8 cellular contexts compared by ENCODE assay signal in the genomic region with DNA sequence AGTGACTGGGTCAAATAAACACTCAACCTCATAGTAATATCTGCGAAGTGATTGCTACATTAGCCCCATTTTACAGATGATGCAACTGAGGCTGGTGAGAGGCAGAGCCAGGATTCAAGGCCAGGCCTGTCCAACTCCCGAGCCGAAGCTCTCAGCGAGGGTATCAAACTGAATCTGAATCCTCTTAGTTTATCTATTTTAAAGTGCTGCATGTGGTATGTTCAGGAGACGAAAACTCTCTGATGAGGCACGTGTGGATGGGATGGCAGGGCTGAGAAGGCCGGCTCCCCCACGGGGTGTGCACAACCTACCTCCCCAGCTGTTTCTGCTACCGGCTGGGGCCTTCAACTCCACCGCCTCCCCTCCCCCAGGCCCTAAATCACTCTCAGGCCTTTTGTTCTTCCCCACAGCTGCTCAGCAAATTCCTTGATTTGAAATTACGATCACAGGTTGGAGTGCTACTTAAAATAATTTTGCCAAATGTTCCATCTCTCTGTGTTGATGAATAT.
DNase-seq lines count a peak whose midpoint lies in the region; ATAC-seq and TF ChIP-seq lines count a peak whose summit lies in the region.

No MANE protein-coding gene starts in this region.

- H3K36me3 Mint-ChIP-seq in activated CD4-positive, alpha-beta T cell treated with anti-CD3 and anti-CD28 coated beads for 36 hours (ENCODE audit: low read depth): no peaks in the 10 kb centered on the region
- no peaks in the 10 kb centered on the region for H3K36me3 Mint-ChIP-seq in glutamatergic neuron (ENCODE audit: unreplicated experiment)
- no peaks in the 10 kb centered on the region for H3K36me3 Mint-ChIP-seq in stimulated activated memory B cell treated with anti-CD40 and anti-IgM and Interleukin-4, amounts not matched to agents 10 μg/mL and 1 μg/mL and 100 μg/mL, for 72 hours
- no peaks in the 10 kb centered on the region for H3K36me3 Mint-ChIP-seq in CD4-positive, alpha-beta memory T cell

- peaks cover 79% of the 10 kb centered on the region for H3K4me1 ChIP-seq in Panc1 (ENCODE audit: control insufficient read depth, insufficient read depth, low read length)
- H3K4me1 ChIP-seq in A673 (ENCODE audit: insufficient read depth, low read length, poor library complexity, severe bottlenecking): peaks cover 5% of the 10 kb centered on the region
- peaks cover 53% of the 10 kb centered on the region for H3K4me1 ChIP-seq in CD4-positive, alpha-beta memory T cell (ENCODE audit: insufficient read depth, low read length)

- in situ Hi-C loops in Panc1 (cut with HindIII; ENCODE audit: low pct_unique_long_range_greater_than_20kb, low sequenced_read_pairs): loop anchor here (10.0 to 25.0 kb wide), 2 partner anchors 118 to 345 kb away; partner anchors contain the start of gene IRF2BP2

- peaks cover 79% of the 10 kb centered on the region for H3K4me1 Mint-ChIP-seq in activated CD4-positive, alpha-beta T cell treated with anti-CD3 and anti-CD28 coated beads for 36 hours
- peaks cover 43% of the 10 kb centered on the region for H3K4me1 Mint-ChIP-seq in glutamatergic neuron (ENCODE audit: low read depth, unreplicated experiment)
- peaks cover 68% of the 10 kb centered on the region for H3K4me1 Mint-ChIP-seq in stimulated activated memory B cell treated with anti-CD40 and anti-IgM and Interleukin-4, amounts not matched to agents 10 μg/mL and 1 μg/mL and 100 μg/mL, for 72 hours
- peaks cover 39 to 57% (median 47%) of the 10 kb centered on the region in 4 donors for H3K4me1 Mint-ChIP-seq in CD4-positive, alpha-beta memory T cell

- peak overlapping the region; percentile 65 for H3K27ac Mint-ChIP-seq in activated CD4-positive, alpha-beta T cell treated with anti-CD3 and anti-CD28 coated beads for 36 hours
- H3K27ac Mint-ChIP-seq in glutamatergic neuron (ENCODE audit: unreplicated experiment): peak overlapping the region; percentile 89
- H3K27ac Mint-ChIP-seq in stimulated activated memory B cell treated with anti-CD40 and anti-IgM and Interleukin-4, amounts not matched to agents 10 μg/mL and 1 μg/mL and 100 μg/mL, for 72 hours: peak overlapping the region; percentile 63
- peak overlapping the region in 1 of 7 donors; percentile 43 for H3K27ac Mint-ChIP-seq in CD4-positive, alpha-beta memory T cell

- H3K9me3 ChIP-seq in Panc1 (ENCODE audit: control insufficient read depth, insufficient read depth, low read depth, low read length) (0 out of 2 replicates have a peak, but pooled peaks cover 3% of the 10 kb centered on the region), A673 (ENCODE audit: low read depth, low read length, poor library complexity, severe bottlenecking) (no peaks in the 10 kb centered on the region)
- no peaks in the 10 kb centered on the region for H3K9me3 ChIP-seq in CD4-positive, alpha-beta memory T cell (ENCODE audit: control insufficient read depth in 1 of 2, low read length in 2 of 2)

- no peaks in the 10 kb centered on the region for H3K9me3 Mint-ChIP-seq in activated CD4-positive, alpha-beta T cell treated with anti-CD3 and anti-CD28 coated beads for 36 hours (ENCODE audit: low read depth)
- H3K9me3 Mint-ChIP-seq in glutamatergic neuron (ENCODE audit: unreplicated experiment): peaks cover 21% of the 10 kb centered on the region
- no peaks in the 10 kb centered on the region for H3K9me3 Mint-ChIP-seq in stimulated activated memory B cell treated with anti-CD40 and anti-IgM and Interleukin-4, amounts not matched to agents 10 μg/mL and 1 μg/mL and 100 μg/mL, for 72 hours
- H3K9me3 Mint-ChIP-seq in CD4-positive, alpha-beta memory T cell: no peaks in the 10 kb centered on the region

- H3K27ac ChIP-seq in Panc1 (ENCODE audit: low read length): peak overlapping the region; percentile 100
- no peak overlapping the region for H3K27ac ChIP-seq in A673 (ENCODE audit: low read depth, low read length, poor library complexity, severe bottlenecking)
- no peak overlapping the region for H3K27ac ChIP-seq in CD4-positive, alpha-beta memory T cell (ENCODE audit: low read depth, low read length)

- POLR2A ChIA-PET in activated CD4-positive, alpha-beta T cell treated with anti-CD3 and anti-CD28 coated beads for 36 hours (lab: Charles Lee): interaction anchor here (1.1 kb wide), 1 partner anchor 346 kb away, joined by 4 read pairs; no protein-coding TSS in a partner anchor
- POLR2A ChIA-PET in Panc1 (lab: Charles Lee) (interaction anchor here (0.7 to 1.4 kb wide), 6 partner anchors 18 to 346 kb away, joined by 3 to 8 read pairs (median 4); no protein-coding TSS in a partner anchor), A673 (lab: Charles Lee; ENCODE audit: low non-redundant PET) (no interaction called here)
- POLR2A ChIA-PET in CD4-positive, alpha-beta memory T cell (lab: Charles Lee; ENCODE audit: partially characterized antibody): interaction anchor here (0.8 to 2.4 kb wide), 2 partner anchors 14 to 356 kb away, joined by 3 to 6 read pairs; no protein-coding TSS in a partner anchor

- peak; percentile 5 for DNase-seq in activated CD4-positive, alpha-beta T cell treated with anti-CD3 and anti-CD28 coated beads for 36 hours
- no peak for DNase-seq in activated CD4-positive, alpha-beta T cell treated with anti-CD3 and anti-CD28 coated beads for 1 hour
- DNase-seq in Panc1 (ENCODE audit: low read depth, low spot score) (no peak), glutamatergic neuron (peak; percentile 47), A673 (ENCODE audit: low spot score) (no peak)
- DNase-seq in CD4-positive, alpha-beta memory T cell: no peak

- H3K36me3 ChIP-seq in Panc1 (ENCODE audit: control insufficient read depth, insufficient read depth, low read length) (no peaks in the 10 kb centered on the region), A673 (ENCODE audit: insufficient read depth, low read length, poor library complexity, severe bottlenecking) (no peaks in the 10 kb centered on the region)
- H3K36me3 ChIP-seq in CD4-positive, alpha-beta memory T cell (ENCODE audit: insufficient read depth, low read length): no peaks in the 10 kb centered on the region

- intact Hi-C loops in activated CD4-positive, alpha-beta T cell treated with anti-CD3 and anti-CD28 coated beads for 36 hours (cut with DNase I, micrococcal nuclease): no loop called here
- intact Hi-C loops in Panc1 (cut with micrococcal nuclease; ENCODE audit: unreplicated experiment): loop anchor here (5.0 kb wide), 1 partner anchor 235 kb away; no protein-coding TSS in a partner anchor
- intact Hi-C loops in A673 (cut with micrococcal nuclease; ENCODE audit: unreplicated experiment): no loop called here
- intact Hi-C loops in CD4-positive, alpha-beta memory T cell (cut with micrococcal nuclease): no loop called here

- TF ChIP-seq CTCF in Panc1 (IDR thresholded peaks at IDR 0.05): no peak
- TF ChIP-seq CTCF in glutamatergic neuron (IDR thresholded peaks at IDR 0.05; ENCODE audit: partially characterized antibody, unreplicated experiment): no peak
- no peak for TF ChIP-seq CTCF in A673 (conservative IDR thresholded peaks at IDR 0.05; ENCODE audit: low read depth, low read length)

- CTCF ChIA-PET in activated CD4-positive, alpha-beta T cell treated with anti-CD3 and anti-CD28 coated beads for 36 hours (lab: Charles Lee): interaction anchor here (1.0 kb wide), 1 partner anchor 65 kb away, joined by 3 read pairs; no protein-coding TSS in a partner anchor
- CTCF ChIA-PET in Panc1 (lab: Charles Lee) (no interaction called here), A673 (lab: Charles Lee) (no interaction called here)
- CTCF ChIA-PET in CD4-positive, alpha-beta memory T cell (lab: Charles Lee; ENCODE audit: partially characterized antibody): interaction anchor here (0.6 to 1.0 kb wide), 2 partner anchors 21 to 359 kb away, joined by 3 read pairs; no protein-coding TSS in a partner anchor

- no peak for ATAC-seq in activated CD4-positive, alpha-beta T cell treated with anti-CD3 and anti-CD28 coated beads for 36 hours
- ATAC-seq in Panc1 (peak; percentile 62), GM21367 (IDR thresholded peaks at IDR 0.05; ENCODE audit: unreplicated experiment) (no peak)
- no peak for ATAC-seq in stimulated activated memory B cell treated with anti-CD40 and anti-IgM and Interleukin-4, amounts not matched to agents 10 μg/mL and 1 μg/mL and 100 μg/mL, for 72 hours

- no peaks in the 10 kb centered on the region for H3K27me3 ChIP-seq in Panc1 (ENCODE audit: control insufficient read depth, insufficient read depth, low read length)
- H3K27me3 ChIP-seq in A673 (replicated peaks; ENCODE audit: insufficient read depth, low read depth, low read length, poor library complexity): no peaks in the 10 kb centered on the region
- H3K27me3 ChIP-seq in CD4-positive, alpha-beta memory T cell (ENCODE audit: insufficient read depth, low read length): no peaks in the 10 kb centered on the region

- H3K27me3 Mint-ChIP-seq in activated CD4-positive, alpha-beta T cell treated with anti-CD3 and anti-CD28 coated beads for 36 hours: no peaks in the 10 kb centered on the region
- peaks cover 11% of the 10 kb centered on the region for H3K27me3 Mint-ChIP-seq in glutamatergic neuron (ENCODE audit: unreplicated experiment)
- no peaks in the 10 kb centered on the region for H3K27me3 Mint-ChIP-seq in stimulated activated memory B cell treated with anti-CD40 and anti-IgM and Interleukin-4, amounts not matched to agents 10 μg/mL and 1 μg/mL and 100 μg/mL, for 72 hours
- H3K27me3 Mint-ChIP-seq in CD4-positive, alpha-beta memory T cell: no peaks in the 10 kb centered on the region

- H3K4me3 ChIP-seq in Panc1 (ENCODE audit: low read depth in 2 of 2, low read length in 2 of 2) (no peak overlapping the region), A673 (ENCODE audit: low read depth, low read length, poor library complexity, severe bottlenecking) (no peak overlapping the region)
- H3K4me3 ChIP-seq in CD4-positive, alpha-beta memory T cell (ENCODE audit: low read length in 2 of 2): no peak overlapping the region

- BruUV-seq in Panc1 (replicated peaks; lab: Mats Ljungman, UMichigan): no TSS peak
- BruUV-seq in A673 (replicated peaks; lab: Mats Ljungman, UMichigan): no TSS peak

- no peak overlapping the region for H3K4me3 Mint-ChIP-seq in activated CD4-positive, alpha-beta T cell treated with anti-CD3 and anti-CD28 coated beads for 36 hours
- peak overlapping the region; percentile 18 for H3K4me3 Mint-ChIP-seq in glutamatergic neuron (ENCODE audit: unreplicated experiment)
- no peak overlapping the region for H3K4me3 Mint-ChIP-seq in stimulated activated memory B cell treated with anti-CD40 and anti-IgM and Interleukin-4, amounts not matched to agents 10 μg/mL and 1 μg/mL and 100 μg/mL, for 72 hours
- no peak overlapping the region for H3K4me3 Mint-ChIP-seq in CD4-positive, alpha-beta memory T cell

Comparison
In these comparisons a context has a peak if more than half of its experiments do, and no peak if none do; other contexts are left out.
1. DNase-seq: peak in activated CD4-positive, alpha-beta T cell treated with anti-CD3 and anti-CD28 coated beads for 36 hours (single experiment) and glutamatergic neuron (single experiment); none in activated CD4-positive, alpha-beta T cell treated with anti-CD3 and anti-CD28 coated beads for 1 hour (single experiment), Panc1 (single experiment), A673 (single experiment) and CD4-positive, alpha-beta memory T cell (0 of 5).
2. CTCF ChIA-PET loops: an anchor here in activated CD4-positive, alpha-beta T cell treated with anti-CD3 and anti-CD28 coated beads for 36 hours (1.0 kb wide) and CD4-positive, alpha-beta memory T cell (0.6 to 1.0 kb wide); none called in Panc1 and A673.